Comparison of ENCODE assay signal across 11 cellular contexts in the genomic region with DNA sequence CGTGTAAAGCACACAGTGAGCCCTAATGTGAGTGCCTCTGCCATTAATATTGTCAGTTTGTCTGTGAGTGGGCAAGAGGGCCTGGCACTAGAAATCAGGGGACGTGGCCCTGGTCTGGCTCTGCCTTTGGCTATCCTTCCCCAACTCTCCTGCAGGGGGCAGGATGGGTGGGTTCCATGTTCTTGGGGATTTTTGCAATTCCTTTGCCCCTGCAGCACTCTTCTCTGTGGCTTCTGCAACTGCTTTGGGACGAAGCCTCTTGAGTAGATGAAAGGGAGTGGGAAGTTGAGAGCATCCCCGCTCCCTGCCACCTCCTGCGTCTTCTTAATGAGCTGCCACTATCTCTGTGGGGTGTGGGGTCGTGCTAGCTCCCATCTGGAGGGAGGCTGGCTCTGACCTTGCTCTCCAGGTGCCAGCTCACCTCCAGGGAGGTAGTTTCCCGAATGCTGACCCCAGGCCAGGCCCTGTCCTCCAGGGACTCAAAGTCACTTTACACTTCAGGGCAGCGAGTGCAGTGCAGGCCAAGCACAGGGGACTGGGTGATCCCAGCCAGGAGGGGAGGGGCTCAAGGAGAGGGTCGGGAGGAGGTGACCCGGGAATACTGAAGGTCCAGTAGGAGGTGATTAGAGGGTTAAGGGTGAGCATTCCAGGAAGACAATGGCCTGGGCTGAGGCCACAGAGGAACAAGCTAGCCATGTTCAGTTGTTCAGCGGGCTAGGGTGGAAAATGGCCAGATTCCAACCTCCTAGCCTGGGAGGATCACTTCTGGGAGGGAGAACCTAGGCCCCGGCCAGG.
DNase-seq lines count a peak whose midpoint lies in the region; ATAC-seq and TF ChIP-seq lines count a peak whose summit lies in the region.
"Had no signal": no experiment of that assay in that cellular context is flagged by ENCODE, and none has a peak within 500 bp of the region (broad histone marks: within the 10 kb centered on the region; RNA-seq: fewer than 3 reads in every experiment).

No MANE protein-coding gene starts in this region.

- H3K4me1 ChIP-seq in PC-3 (ENCODE audit: insufficient read depth, low read length), result peaks cover 5% of the 10 kb centered on the region
- H3K4me1 ChIP-seq: left lung had no signal

- H3K4me2 ChIP-seq in PC-3 (ENCODE audit: low read length), result no peak overlapping the region

- TF ChIP-seq CTCF in PC-3 (conservative IDR thresholded peaks at IDR 0.05; ENCODE audit: low read depth, low read length) (peak; percentile 46), fibroblast of villous mesenchyme (IDR thresholded peaks at IDR 0.05; ENCODE audit: insufficient read depth, low read depth, low read length) (peak; percentile 39)

- H3K79me2 ChIP-seq in PC-3 (ENCODE audit: low read length), result no peaks in the 10 kb centered on the region

- no peak overlapping the region for H3K4me3 ChIP-seq in PC-3 (ENCODE audit: low read length)
- no peak overlapping the region for H3K4me3 ChIP-seq in fibroblast of villous mesenchyme (ENCODE audit: low read depth, low read length)
- H3K4me3 ChIP-seq: left lung had no signal

- no peaks in the 10 kb centered on the region for H3K9me3 ChIP-seq in PC-3 (ENCODE audit: low read length)

- no peaks in the 10 kb centered on the region for H3K27me3 ChIP-seq in PC-3 (ENCODE audit: low read length)

- intact Hi-C loops in PC-3 (cut with micrococcal nuclease), result no loop called here

- no peaks in the 10 kb centered on the region for H3K9me2 ChIP-seq in PC-3 (replicated peaks; ENCODE audit: low read length)

- ATAC-seq in PC-3 (no peak), HG03108 (IDR thresholded peaks at IDR 0.05; ENCODE audit: unreplicated experiment) (no peak)
- ATAC-seq: left lung had no signal

- H4K20me1 ChIP-seq in PC-3 (ENCODE audit: low read length), result no peaks in the 10 kb centered on the region

- no peaks in the 10 kb centered on the region for H3K36me3 ChIP-seq in PC-3 (ENCODE audit: low read depth, low read length)
- H3K36me3 ChIP-seq: left lung had no signal

- POLR2A ChIA-PET in PC-3 (lab: Charles Lee; ENCODE audit: unreplicated experiment), result no interaction called here

- CTCF ChIA-PET in PC-3 (lab: Charles Lee), result no interaction called here

- no peak overlapping the region for H3K9ac ChIP-seq in PC-3 (ENCODE audit: low read length)

- in situ Hi-C loops in ACHN (cut with HindIII; ENCODE audit: low pct_ligation_motif_present, low pct_unique_long_range_greater_than_20kb, low sequenced_read_pairs), result no loop called here

- no peak overlapping the region for H2AFZ ChIP-seq in PC-3 (ENCODE audit: low read length)

- H3F3A ChIP-seq in PC-3 (ENCODE audit: low read length, unreplicated experiment), result no peaks in the 10 kb centered on the region

- BruUV-seq in PC-3 (replicated peaks; lab: Mats Ljungman, UMichigan), result no TSS peak

- H3K27ac ChIP-seq in PC-3 (ENCODE audit: low read length), result no peak overlapping the region
- H3K27ac ChIP-seq: left lung had no signal

- DNase-seq in ACHN, result peak; percentile 22
- DNase-seq in EL, result peak; percentile 18
- no peak for DNase-seq in PC-3
- no peak for DNase-seq in fibroblast of villous mesenchyme (ENCODE audit: low read depth)
- no peak for DNase-seq in NCI-H2171 treated with DMSO at 0.1 percent for 48 hours (lab: John Stamatoyannopoulos, UW)
- no peak for DNase-seq in HT-29 (ENCODE audit: low spot score)
- DNase-seq in dedifferentiated amniotic fluid mesenchymal stem cell (ENCODE audit: extremely low spot score), result no peak
- DNase-seq: cerebellar nuclear complex, left lung, NCI-H146 had no signal

Comparison
In these comparisons a context has a peak if more than half of its experiments do, and no peak if none do; other contexts are left out.
1. DNase-seq: peak in ACHN (single experiment) and EL (single experiment); none in PC-3 (single experiment), fibroblast of villous mesenchyme (single experiment), NCI-H2171 treated with DMSO at 0.1 percent for 48 hours (single experiment), HT-29 (single experiment) and dedifferentiated amniotic fluid mesenchymal stem cell (single experiment).